ENCODE assay signal across 8 cellular contexts in the genomic region with DNA sequence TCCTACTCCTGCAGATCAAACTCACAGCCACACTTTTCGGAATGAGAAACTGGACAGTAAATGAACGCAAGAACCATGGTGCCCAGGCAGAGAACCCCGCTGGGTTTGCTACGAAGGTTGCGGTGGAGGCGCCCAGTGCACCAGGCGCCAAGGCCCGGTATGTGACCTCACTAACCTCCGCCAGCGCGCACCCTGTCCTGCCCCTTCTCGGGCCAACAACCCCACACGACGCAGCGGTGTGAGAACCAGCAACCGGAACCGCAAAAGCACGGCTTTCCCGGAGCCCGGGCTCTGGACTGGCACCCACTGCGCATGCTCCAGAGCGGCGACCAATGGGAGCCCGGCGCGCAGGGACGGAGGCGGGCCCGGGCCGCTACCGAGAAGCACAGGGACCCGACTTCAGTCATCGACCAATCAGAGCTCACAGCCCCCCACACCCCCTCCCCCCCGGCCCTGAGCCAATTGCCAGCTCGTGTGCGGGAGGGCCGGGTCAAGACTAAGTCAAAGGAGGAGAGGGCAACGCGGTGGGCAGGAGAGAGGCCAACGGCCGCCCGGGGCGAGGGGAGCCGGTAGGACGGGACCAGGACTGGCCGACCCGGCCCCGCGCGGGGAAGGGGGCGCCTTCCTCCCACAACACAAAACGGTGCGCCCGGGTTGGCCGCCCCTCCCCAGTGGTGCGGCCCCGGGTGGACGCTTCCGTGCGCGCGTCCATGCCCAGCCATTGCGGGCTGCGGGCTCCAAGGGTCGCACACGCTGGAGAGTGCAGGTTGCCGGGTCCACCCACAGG. TPM values are rescaled to one million over a fixed set of nuclear protein-coding genes. Genes with fewer than 3 reads are reported as not detected.
DNase-seq lines count a peak whose midpoint lies in the region; ATAC-seq and FAIRE-seq lines count a peak whose summit lies in the region.

No MANE protein-coding gene starts in this region.

- DNase-seq in COR-L47 (lab: John Stamatoyannopoulos, UW): peak; percentile 78
- DNase-seq in HTR-8/SVneo (ENCODE audit: insufficient read length, low spot score): peak; percentile 92
- peak; percentile 77 to 83 for DNase-seq in NOMO-1 (lab: John Stamatoyannopoulos, UW; ENCODE audit: unreplicated experiment in 2 of 2)
- peak; percentile 57 to 83 (median 58) for DNase-seq in activated CD8-positive, alpha-beta memory T cell treated with anti-CD3 and anti-CD28 coated beads for 48 hours (ENCODE audit: low read depth in 2 of 3, low spot score in 2 of 3)
- peak; percentile 84 to 86 (median 85) for DNase-seq in effector memory CD4-positive, alpha-beta T cell
- peak; percentile 94 for DNase-seq in mesendoderm
- peak; percentile 80 for DNase-seq in stimulated activated CD8-positive, alpha-beta memory T cell treated with anti-CD3 and anti-CD28 coated beads, Interleukin-12 subunit alpha, Interleukin-12 subunit beta, amount 100 ng/mL, for 4 hours (ENCODE audit: low read depth)

- H3K4me1 ChIP-seq in effector memory CD4-positive, alpha-beta T cell (ENCODE audit: control insufficient read depth, insufficient read depth, low read length, poor library complexity, severe bottlenecking): peaks cover 3% of the 10 kb centered on the region
- H3K4me1 ChIP-seq in mesendoderm (ENCODE audit: control insufficient read depth, low read depth, low read length): no peaks in the 10 kb centered on the region

- H3K9ac ChIP-seq in mesendoderm (ENCODE audit: low read length): peak overlapping the region; percentile 82

- H3K4me3 ChIP-seq in effector memory CD4-positive, alpha-beta T cell (ENCODE audit: insufficient read depth, low read depth, low read length, poor library complexity, severe bottlenecking): peak overlapping the region; percentile 67
- H3K4me3 ChIP-seq in mesendoderm (ENCODE audit: low read length): peak overlapping the region; percentile 75

- no peak for FAIRE-seq in HTR-8/SVneo (lab: Jason Lieb, UNC)

- no peaks in the 10 kb centered on the region for H3K36me3 ChIP-seq in effector memory CD4-positive, alpha-beta T cell (ENCODE audit: control insufficient read depth, insufficient read depth, low read length)
- H3K36me3 ChIP-seq in mesendoderm (ENCODE audit: control insufficient read depth, insufficient read depth, low read length): no peaks in the 10 kb centered on the region

- peak overlapping the region; percentile 75 for H3K27ac ChIP-seq in effector memory CD4-positive, alpha-beta T cell (ENCODE audit: insufficient read depth, low read length, poor library complexity, severe bottlenecking)
- peak overlapping the region; percentile 17 for H3K27ac ChIP-seq in mesendoderm (ENCODE audit: low read depth, low read length)

- no peaks in the 10 kb centered on the region for H3K9me3 ChIP-seq in effector memory CD4-positive, alpha-beta T cell (ENCODE audit: control insufficient read depth, low read length)

- no peak overlapping the region for H2BK15ac ChIP-seq in mesendoderm (replicated peaks; ENCODE audit: low read depth)

- no peaks in the 10 kb centered on the region for H3K79me1 ChIP-seq in mesendoderm (ENCODE audit: low read length)

- peak overlapping the region; percentile 5 for H3K4ac ChIP-seq in mesendoderm (ENCODE audit: low read depth, low read length)

- no peak overlapping the region for H2BK120ac ChIP-seq in mesendoderm (ENCODE audit: low read depth, low read length)

- H3K18ac ChIP-seq in mesendoderm (ENCODE audit: low read length): no peak overlapping the region

- WGBS in mesendoderm (ENCODE audit: extremely low coverage, insufficient coverage, low lambda C conversion rate): no CpG with 5 or more reads among the region's 67 CpGs

- peak overlapping the region; percentile 64 for H3K4me2 ChIP-seq in mesendoderm (ENCODE audit: low read length)

- no peaks in the 10 kb centered on the region for H3K79me2 ChIP-seq in mesendoderm (ENCODE audit: control insufficient read depth, insufficient read depth, low read length)

- H3K23ac ChIP-seq in mesendoderm (ENCODE audit: low read length): no peak overlapping the region

- no peak overlapping the region for H4K5ac ChIP-seq in mesendoderm (ENCODE audit: low read length)

- no peaks in the 10 kb centered on the region for H3K27me3 ChIP-seq in effector memory CD4-positive, alpha-beta T cell (replicated peaks; ENCODE audit: control insufficient read depth, insufficient read depth, low read length, poor library complexity, severe bottlenecking)
- H3K27me3 ChIP-seq in mesendoderm (ENCODE audit: insufficient read depth, low read length, poor library complexity): no peaks in the 10 kb centered on the region

- peak; percentile 88 for ATAC-seq in GM21381 (IDR thresholded peaks at IDR 0.05; ENCODE audit: unreplicated experiment)

- no peak overlapping the region for H2BK5ac ChIP-seq in mesendoderm (ENCODE audit: low read length)

- no peak overlapping the region for H2AK5ac ChIP-seq in mesendoderm (ENCODE audit: low read length)

- no peak overlapping the region for H4K8ac ChIP-seq in mesendoderm (ENCODE audit: low read depth, low read length)

- H3K56ac ChIP-seq in mesendoderm (ENCODE audit: low read length): peak overlapping the region; percentile 93

RNA-seq across cellular contexts. Expression of gene WAS, which starts 7.3 kb away (rescaled TPM):
- polyA plus RNA-seq in mesendoderm (2013, experiment 1 of 2): 0.14 TPM
- 0.28 TPM for polyA plus RNA-seq in mesendoderm (2013, experiment 2 of 2)

RNA-seq across cellular contexts. Expression of gene SUV39H1, which starts 20.2 kb away (rescaled TPM):
- 9.0 TPM for polyA plus RNA-seq in mesendoderm (2013, experiment 1 of 2)
- polyA plus RNA-seq in mesendoderm (2013, experiment 2 of 2): 8.4 TPM

Comparison
In these comparisons a context has a peak if more than half of its experiments do, and no peak if none do; other contexts are left out.
1. Peak in every context shown above with its lines: DNase-seq, ATAC-seq, H3K4me3 ChIP-seq and H3K27ac ChIP-seq.